In genomic region chr12:132617822-132618682, GRCh38 we compare ENCODE assay signal across 10 cellular contexts. TPM values are rescaled to one million over a fixed set of nuclear protein-coding genes. Genes with fewer than 3 reads are reported as not detected.
A peak's percentile ranks its signal among the peaks of the same experiment; 100 is the strongest.
DNase-seq lines count a peak whose midpoint lies in the region; ATAC-seq, FAIRE-seq and TF ChIP-seq lines count a peak whose summit lies in the region.
"Had no signal": no experiment of that assay in that cellular context is flagged by ENCODE, and none has a peak within 500 bp of the region (broad histone marks: within the 10 kb centered on the region; RNA-seq: fewer than 3 reads in every experiment).

No MANE protein-coding gene starts in this region.

- H3K4me1 ChIP-seq in cardiac muscle cell (ENCODE audit: low read depth): no peaks in the 10 kb centered on the region
- H3K4me1 ChIP-seq in upper lobe of left lung: peaks cover 9 to 34% (median 22%) of the 10 kb centered on the region in 4 donors

- peaks cover 23 to 41% of the 10 kb centered on the region in 2 donors for H3K27me3 Mint-ChIP-seq in T-cell

- H3K9me3 Mint-ChIP-seq in T-cell: no peaks in the 10 kb centered on the region

- POLR2A ChIA-PET in T-cell (lab: Charles Lee): no interaction called here

- H3K4me3 ChIP-seq in cardiac muscle cell (peak overlapping the region; percentile 21), upper lobe of left lung (peak overlapping the region in 3 of 4 donors; percentile 29 to 39 (median 33))
- H3K4me3 ChIP-seq: testis had no signal

- H3K36me3 ChIP-seq in cardiac muscle cell (no peaks in the 10 kb centered on the region), upper lobe of left lung (no peaks in the 10 kb centered on the region)

- H3K4me1 Mint-ChIP-seq in T-cell: peaks cover 11 to 19% (median 14%) of the 10 kb centered on the region in 3 donors

- ATAC-seq in left cardiac atrium (no peak), T-cell (replicated peaks in 1 of 4) (no peak), upper lobe of left lung (ENCODE audit: low FRiP score in 2 of 2) (no peak)

- CTCF ChIA-PET in T-cell (lab: Charles Lee): no interaction called here

- no peak for TF ChIP-seq POLR2A in upper lobe of left lung (IDR thresholded peaks at IDR 0.05)

- H3K27me3 ChIP-seq in cardiac muscle cell (peaks cover 67% of the 10 kb centered on the region), upper lobe of left lung (peaks cover 0 to 35% (median 16%) of the 10 kb centered on the region in 4 donors)
- H3K27me3 ChIP-seq: testis had no signal

- WGBS in upper lobe of left lung, 2 donors: 10 to 11% methylated on average over 27 to 37 of the region's 51 CpGs

- no peak for TF ChIP-seq EP300 in upper lobe of left lung (IDR thresholded peaks at IDR 0.05)

- no peak for DNase-seq in cardiac muscle cell (ENCODE audit: low read depth in 1 of 2, low spot score in 1 of 2)
- no peak for DNase-seq in left cardiac atrium
- DNase-seq in T-cell: no peak
- DNase-seq in islet precursor cell: peak; percentile 60
- peak in 1 of 2 donors; percentile 83 for DNase-seq in upper lobe of left lung
- no peak for DNase-seq in GM19239 (ENCODE audit: insufficient read length, low spot score)
- no peak for DNase-seq in NCI-H2029 treated with DMSO at 0.1 percent for 48 hours (lab: John Stamatoyannopoulos, UW)
- DNase-seq in amygdala (lab: John Stamatoyannopoulos, UW): no peak
- DNase-seq: testis had no signal

- no peak overlapping the region for H3K27ac ChIP-seq in cardiac muscle cell
- H3K27ac ChIP-seq in upper lobe of left lung: no peak overlapping the region
- H3K27ac ChIP-seq: testis had no signal

- H3K27ac Mint-ChIP-seq in T-cell: peak overlapping the region in 1 of 2 donors; percentile 28

- H3K36me3 Mint-ChIP-seq in T-cell: no peaks in the 10 kb centered on the region

- no peaks in the 10 kb centered on the region for H3K9me3 ChIP-seq in cardiac muscle cell (ENCODE audit: low read depth)
- H3K9me3 ChIP-seq in upper lobe of left lung: peaks cover 5 to 19% (median 11%) of the 10 kb centered on the region in 4 donors
- H3K9me3 ChIP-seq: testis had no signal

- TF ChIP-seq CTCF in cardiac muscle cell (IDR thresholded peaks at IDR 0.05; ENCODE audit: low read depth, low read length) (no peak), upper lobe of left lung (IDR thresholded peaks at IDR 0.05) (no peak)

- FAIRE-seq in GM19239 (lab: Jason Lieb, UNC): no peak

- peak overlapping the region; percentile 44 to 71 (median 64) for H3K4me3 Mint-ChIP-seq in T-cell

- intact Hi-C loops in left cardiac atrium (cut with DNase I): no loop called here

RNA-seq across cellular contexts. Expression of gene P2RX2, which starts 0.5 kb away (rescaled TPM):
- total RNA-seq in cardiac muscle cell (not detected in 2 replicates), left cardiac atrium (not detected), T-cell (not detected), upper lobe of left lung (1 to 10 TPM in 2 of 6 donors, under 1 TPM in 2, not detected in 2; 0.27 to 4.4 (median 1.00) TPM)
- not detected in 2 replicates for polyA plus RNA-seq in cardiac muscle cell
- total RNA-seq: LHCN-M2 had no signal

RNA-seq across cellular contexts. Expression of gene LRCOL1, which starts 7.7 kb away (rescaled TPM):
- total RNA-seq in cardiac muscle cell (not detected in 2 replicates), left cardiac atrium (not detected), T-cell (not detected), upper lobe of left lung (1 to 10 TPM in 1 of 6 donors, under 1 TPM in 1, not detected in 4; 0.92 to 3.7 TPM)
- not detected in 2 replicates for polyA plus RNA-seq in cardiac muscle cell
- total RNA-seq: LHCN-M2 had no signal
